15 cellular contexts compared by ENCODE assay signal in the genomic region with DNA sequence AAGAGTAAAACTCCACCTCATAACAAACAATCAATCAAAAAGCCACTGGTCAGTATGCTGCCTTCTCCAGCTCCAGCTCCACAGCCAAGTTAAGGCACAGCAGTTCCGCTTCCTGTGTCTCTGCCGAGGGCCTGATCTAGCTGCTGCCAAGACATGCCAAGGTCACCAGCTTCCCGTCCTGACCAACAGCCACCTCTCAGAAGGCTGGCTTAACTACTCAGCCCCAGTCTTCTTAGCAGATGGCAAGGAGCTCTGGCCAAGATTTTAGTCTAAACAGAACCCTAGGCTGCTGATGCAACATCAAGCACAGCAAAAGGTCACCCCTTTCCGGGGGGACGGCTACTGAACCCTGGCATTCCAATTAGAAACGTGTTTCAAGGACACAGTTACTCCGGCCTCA. TPM values are rescaled to one million over a fixed set of nuclear protein-coding genes. Genes with fewer than 3 reads are reported as not detected.
DNase-seq lines count a peak whose midpoint lies in the region; TF ChIP-seq lines count a peak whose summit lies in the region.
"Had no signal": no experiment of that assay in that cellular context is flagged by ENCODE, and none has a peak within 500 bp of the region (broad histone marks: within the 10 kb centered on the region; RNA-seq: fewer than 3 reads in every experiment).

No MANE protein-coding gene starts in this region.

- 0 out of 2 replicates have a peak overlapping the region, but pooled peaks have one; percentile 12 for H3K27ac ChIP-seq in 22Rv1
- H3K27ac ChIP-seq in esophagus squamous epithelium, result peak overlapping the region; percentile 36 to 81 (median 59)
- H3K27ac ChIP-seq in vagina, result no peak overlapping the region
- H3K27ac ChIP-seq: cardiac muscle cell, HL-60 had no signal

- peaks cover 0 to 60% (median 13%) of the 10 kb centered on the region in 3 donors for H3K36me3 ChIP-seq in esophagus squamous epithelium
- peaks cover 0 to 14% of the 10 kb centered on the region in 2 donors for H3K36me3 ChIP-seq in vagina

- intact Hi-C loops in esophagus squamous epithelium (cut with DNase I), result loop anchor here (2.0 kb wide), 1 partner anchor 36 kb away; no protein-coding TSS in a partner anchor
- intact Hi-C loops in vagina (cut with DNase I), result no loop called here

- H3K4me1 ChIP-seq in esophagus squamous epithelium (peaks cover 4 to 61% (median 6%) of the 10 kb centered on the region in 3 donors), vagina (peaks cover 19% of the 10 kb centered on the region)

- 56 to 80% methylated on average over 4 of the region's 7 CpGs for WGBS in esophagus squamous epithelium, 2 donors

- H3K4me1 Mint-ChIP-seq in neural crest cell, result peaks cover 22% of the 10 kb centered on the region
- H3K4me1 Mint-ChIP-seq: nephron had no signal

- no peaks in the 10 kb centered on the region for H3K27me3 Mint-ChIP-seq in neural crest cell (ENCODE audit: low read depth)

- H3K4me3 Mint-ChIP-seq in neural crest cell, result no peak overlapping the region
- H3K4me3 Mint-ChIP-seq: nephron had no signal

- no peaks in the 10 kb centered on the region for H3K27me3 ChIP-seq in esophagus squamous epithelium
- no peaks in the 10 kb centered on the region for H3K27me3 ChIP-seq in vagina
- H3K27me3 ChIP-seq: cardiac muscle cell had no signal

- H3K4me3 ChIP-seq in esophagus squamous epithelium, result no peak overlapping the region
- H3K4me3 ChIP-seq in vagina, result no peak overlapping the region
- H3K4me3 ChIP-seq: cardiac muscle cell had no signal

- H3K9me3 Mint-ChIP-seq in neural crest cell, result no peaks in the 10 kb centered on the region
- H3K9me3 Mint-ChIP-seq: nephron had no signal

- no peak for TF ChIP-seq POLR2A in esophagus squamous epithelium (IDR thresholded peaks at IDR 0.05)
- no peak for TF ChIP-seq POLR2A in vagina (IDR thresholded peaks at IDR 0.05)

- DNase-seq in NCI-H82 treated with DMSO at 0.1 percent for 48 hours (lab: John Stamatoyannopoulos, UW; ENCODE audit: unreplicated experiment), result peak; percentile 53
- no peak for DNase-seq in esophagus squamous epithelium (lab: John Stamatoyannopoulos, UW)
- DNase-seq in neural crest cell (ENCODE audit: low read depth, low spot score), result no peak
- DNase-seq in T-helper 2 cell, result no peak
- no peak for DNase-seq in vagina (ENCODE audit: extremely low spot score in 2 of 2)
- no peak for DNase-seq in NCI-H748 treated with DMSO at 0.1 percent for 48 hours (lab: John Stamatoyannopoulos, UW)
- no peak for DNase-seq in NCI-H345 treated with DMSO at 0.1 percent for 48 hours (lab: John Stamatoyannopoulos, UW; ENCODE audit: unreplicated experiment)
- DNase-seq: activated CD4-positive, alpha-beta T cell treated with anti-CD3 and anti-CD28 coated beads for 48 hours; DMS79; NCI-H2107; OCI-M1 had no signal

- H3K36me3 Mint-ChIP-seq in neural crest cell (ENCODE audit: low read depth), result no peaks in the 10 kb centered on the region

- TF ChIP-seq CTCF in 22Rv1 (IDR thresholded peaks at IDR 0.05) (no peak), esophagus squamous epithelium (IDR thresholded peaks at IDR 0.05) (no peak), neural crest cell (conservative IDR thresholded peaks at IDR 0.05) (no peak), vagina (IDR thresholded peaks at IDR 0.05) (no peak)

- H3K9me3 ChIP-seq in esophagus squamous epithelium (no peaks in the 10 kb centered on the region), vagina (no peaks in the 10 kb centered on the region)

- peak overlapping the region; percentile 71 for H3K27ac Mint-ChIP-seq in neural crest cell (ENCODE audit: unreplicated experiment)

RNA-seq across cellular contexts. Expression of gene MNT, which starts 17.7 kb away (rescaled TPM):
- total RNA-seq in esophagus squamous epithelium, result 10 to 100 TPM in 3 of 4 donors, 1 to 10 TPM in 1; 7.2 to 23.0 (median 17.4) TPM
- 24.7 and 26.9 TPM in 2 replicates for total RNA-seq in neural crest cell
- 28.5 TPM for total RNA-seq in vagina
